In genomic region chrX:118497180-118497814, GRCh38 we compare ENCODE assay signal across 8 cellular contexts.
DNase-seq lines count a peak whose midpoint lies in the region; ATAC-seq lines count a peak whose summit lies in the region.

No MANE protein-coding gene starts in this region.

- H3K9me3 ChIP-seq in BLaER1 (peaks cover 9% of the 10 kb centered on the region; the same call in 1 of the 2 replicates), HUES48 (ENCODE audit: control insufficient read depth, insufficient read depth, low read length) (no peaks in the 10 kb centered on the region), adipocyte (ENCODE audit: control insufficient read depth, low read length) (peaks cover 10% of the 10 kb centered on the region), muscle layer of duodenum (ENCODE audit: control insufficient read depth in 1 of 2, low read length in 2 of 2) (no peaks in the 10 kb centered on the region)

- ATAC-seq in HG02885 (IDR thresholded peaks at IDR 0.05; ENCODE audit: poor library complexity, unreplicated experiment) = no peak
- ATAC-seq in HG02981 (IDR thresholded peaks at IDR 0.05; ENCODE audit: unreplicated experiment) = no peak

- no peak for DNase-seq in adipocyte (ENCODE audit: low read depth)
- DNase-seq in T-helper 9 cell = no peak
- DNase-seq in cerebellar cortex (ENCODE audit: low spot score) = no peak

- no peaks in the 10 kb centered on the region for H4K20me1 ChIP-seq in BLaER1

- no peaks in the 10 kb centered on the region for H3K27me3 ChIP-seq in BLaER1
- peaks cover 41% of the 10 kb centered on the region for H3K27me3 ChIP-seq in HUES48 (ENCODE audit: control insufficient read depth, insufficient read depth, low read length)
- peaks cover 3% of the 10 kb centered on the region for H3K27me3 ChIP-seq in adipocyte (replicated peaks; ENCODE audit: control insufficient read depth, insufficient read depth, low read length)
- H3K27me3 ChIP-seq in muscle layer of duodenum (ENCODE audit: low read depth, low read length) = no peaks in the 10 kb centered on the region

- peak overlapping the region; percentile 78 for H3K4me3 ChIP-seq in BLaER1
- H3K4me3 ChIP-seq in HUES48 (ENCODE audit: low read depth, low read length) = peak overlapping the region; percentile 78
- H3K4me3 ChIP-seq in adipocyte (ENCODE audit: low read length) = peak overlapping the region; percentile 92
- peak overlapping the region; percentile 75 to 77 for H3K4me3 ChIP-seq in muscle layer of duodenum (ENCODE audit: low read depth in 1 of 2, low read length in 2 of 2)

- peak overlapping the region; percentile 71 for H3K4me2 ChIP-seq in BLaER1

- H3K9ac ChIP-seq in BLaER1 (peak overlapping the region; percentile 83), HUES48 (ENCODE audit: low read depth, low read length) (no peak overlapping the region), adipocyte (ENCODE audit: low read length) (peak overlapping the region; percentile 93)

- H3K36me3 ChIP-seq in BLaER1 (no peaks in the 10 kb centered on the region), HUES48 (ENCODE audit: control insufficient read depth, insufficient read depth, low read length) (no peaks in the 10 kb centered on the region), adipocyte (ENCODE audit: control insufficient read depth, insufficient read depth, low read length, severe bottlenecking) (peaks cover 9% of the 10 kb centered on the region), muscle layer of duodenum (ENCODE audit: control insufficient read depth in 1 of 2, insufficient read depth in 2 of 2, low read length in 2 of 2) (no peaks in the 10 kb centered on the region)

- H3K4me1 ChIP-seq in BLaER1 (peaks cover 53% of the 10 kb centered on the region), HUES48 (ENCODE audit: control insufficient read depth, insufficient read depth, low read length) (peaks cover 36% of the 10 kb centered on the region), adipocyte (ENCODE audit: control insufficient read depth, insufficient read depth, low read length) (peaks cover 9% of the 10 kb centered on the region), muscle layer of duodenum (ENCODE audit: control insufficient read depth in 1 of 2, insufficient read depth in 2 of 2, low read length in 2 of 2) (peaks cover 0 to 14% of the 10 kb centered on the region in 2 donors)

- H3K27ac ChIP-seq in BLaER1 (peak overlapping the region; percentile 87), HUES48 (ENCODE audit: low read depth, low read length) (no peak overlapping the region), muscle layer of duodenum (ENCODE audit: low read length) (peak overlapping the region; percentile 19)
